Comparison of ENCODE assay signal across 21 cellular contexts in the genomic region with DNA sequence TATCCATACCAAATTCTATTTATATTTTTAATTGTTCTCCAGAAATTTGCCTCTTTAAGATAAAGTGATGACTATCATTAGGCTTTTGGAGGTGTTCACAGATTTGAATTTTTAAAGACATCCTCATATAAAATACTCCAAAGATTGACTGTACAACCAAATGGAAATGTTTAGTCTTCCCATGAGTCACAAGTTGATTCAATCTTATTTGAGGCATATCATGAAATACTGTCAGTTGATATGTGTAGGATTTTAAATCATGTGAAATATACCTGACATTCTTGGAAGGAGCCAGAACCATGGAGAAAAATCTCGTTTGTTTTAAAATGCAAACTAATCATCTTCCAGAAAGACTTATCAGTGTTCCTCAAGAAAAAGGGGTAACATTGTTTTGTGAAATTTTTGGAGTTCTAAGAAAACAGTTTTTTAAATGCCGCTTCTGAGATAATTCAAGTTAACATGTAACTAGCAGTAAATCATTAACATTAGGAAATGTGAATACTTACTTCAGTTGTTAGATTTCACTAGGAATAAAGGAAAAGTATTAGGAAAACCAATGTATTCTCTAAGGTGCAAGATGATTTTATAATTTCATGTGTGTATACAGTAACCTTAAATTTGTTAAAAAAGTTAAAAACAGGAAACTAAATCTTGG. TPM values are rescaled to one million over a fixed set of nuclear protein-coding genes. Genes with fewer than 3 reads are reported as not detected.
DNase-seq lines count a peak whose midpoint lies in the region; ATAC-seq and TF ChIP-seq lines count a peak whose summit lies in the region.
"Had no signal": no experiment of that assay in that cellular context is flagged by ENCODE, and none has a peak within 500 bp of the region (broad histone marks: within the 10 kb centered on the region; RNA-seq: fewer than 3 reads in every experiment).

No MANE protein-coding gene starts in this region.

- H3K4me3 ChIP-seq in SK-N-SH (ENCODE audit: low read depth in 2 of 2, low read length in 1 of 2) = no peak overlapping the region
- H3K4me3 ChIP-seq: transverse colon had no signal

- WGBS in SK-N-SH (ENCODE audit: low lambda C conversion rate) = 65% methylated on average over 2 of the region's 2 CpGs

- ATAC-seq in GM19467 (IDR thresholded peaks at IDR 0.05; ENCODE audit: unreplicated experiment) = no peak
- ATAC-seq: sciatic nerve had no signal

- H3K36me3 Mint-ChIP-seq in activated CD4-positive, alpha-beta memory T cell treated with anti-CD3 and anti-CD28 coated beads for 36 hours = peaks cover 19% of the 10 kb centered on the region
- H3K36me3 Mint-ChIP-seq in activated CD4-positive, alpha-beta memory T cell treated with anti-CD3 and anti-CD28 coated beads, Interleukin-2, amount 10 ng/mL, durations not matched to agents 7 days and 5 days (ENCODE audit: low read depth) = peaks cover 43% of the 10 kb centered on the region

- no peak overlapping the region for H3K9ac ChIP-seq in SK-N-SH

- no peaks in the 10 kb centered on the region for H3K27me3 ChIP-seq in SK-N-SH (ENCODE audit: insufficient read depth)
- H3K27me3 ChIP-seq: transverse colon had no signal

- no peaks in the 10 kb centered on the region for H3K9me3 ChIP-seq in SK-N-SH
- H3K9me3 ChIP-seq: transverse colon had no signal

- H3K79me2 ChIP-seq in SK-N-SH (ENCODE audit: insufficient read depth) = 0 out of 2 replicates have a peak, but pooled peaks cover 4% of the 10 kb centered on the region

- TF ChIP-seq EP300 in SK-N-SH (IDR thresholded peaks at IDR 0.05; ENCODE audit: borderline replicate concordance in 1 of 2, low read depth in 1 of 2, low read length in 1 of 2) = no peak

- TF ChIP-seq CTCF in SK-N-SH (IDR thresholded peaks at IDR 0.05) = no peak

- H3K27ac Mint-ChIP-seq in activated CD4-positive, alpha-beta memory T cell treated with anti-CD3 and anti-CD28 coated beads for 36 hours = peak overlapping the region; percentile 54
- no peak overlapping the region for H3K27ac Mint-ChIP-seq in activated CD4-positive, alpha-beta memory T cell treated with anti-CD3 and anti-CD28 coated beads, Interleukin-2, amount 10 ng/mL, durations not matched to agents 7 days and 5 days
- H3K27ac Mint-ChIP-seq: CD4-positive, alpha-beta T cell; mesothelial cell of epicardium had no signal

- H3K4me1 Mint-ChIP-seq in activated CD4-positive, alpha-beta memory T cell treated with anti-CD3 and anti-CD28 coated beads for 36 hours (ENCODE audit: low read depth) = peaks cover 9% of the 10 kb centered on the region
- H3K4me1 Mint-ChIP-seq in activated CD4-positive, alpha-beta memory T cell treated with anti-CD3 and anti-CD28 coated beads, Interleukin-2, amount 10 ng/mL, durations not matched to agents 7 days and 5 days = peaks cover 18% of the 10 kb centered on the region
- H3K4me1 Mint-ChIP-seq: mesothelial cell of epicardium had no signal

- no peak overlapping the region for H2AFZ ChIP-seq in SK-N-SH (ENCODE audit: low read depth)

- DNase-seq in activated CD4-positive, alpha-beta memory T cell treated with anti-CD3 and anti-CD28 coated beads for 36 hours = no peak
- DNase-seq in activated CD4-positive, alpha-beta memory T cell treated with anti-CD3 and anti-CD28 coated beads, Interleukin-2, amount 10 ng/mL, durations not matched to agents 7 days and 5 days = no peak
- no peak for DNase-seq in SK-N-SH
- DNase-seq in glomerular visceral epithelial cell (ENCODE audit: extremely low spot score) = peak; percentile 31
- peak; percentile 80 for DNase-seq in renal cortical epithelial cell (ENCODE audit: low read depth)
- DNase-seq in HT-29 (ENCODE audit: low spot score) = no peak
- no peak for DNase-seq in NCI-H1417 treated with DMSO at 0.1 percent for 48 hours (lab: John Stamatoyannopoulos, UW)
- DNase-seq: 8988T; activated CD4-positive, alpha-beta T cell treated with anti-CD3 and anti-CD28 coated beads for 4 hours; activated T-cell treated with anti-CD3 and anti-CD28 coated beads, Interleukin-2, amount 50 U/mL, for 48 hours; CD4-positive, alpha-beta T cell; GF-D8; NCI-H774; nucleus accumbens; stimulated activated CD4-positive, alpha-beta T cell treated with anti-CD3 and anti-CD28 coated beads, Interleukin-2, amount 100 ng/mL, for 48 hours; stimulated activated CD8-positive, alpha-beta memory T cell treated with anti-CD3 and anti-CD28 coated beads, Interleukin-4, amount 100 ng/mL, for 48 hours; transverse colon had no signal

- no peaks in the 10 kb centered on the region for H3K27me3 Mint-ChIP-seq in activated CD4-positive, alpha-beta memory T cell treated with anti-CD3 and anti-CD28 coated beads for 36 hours
- H3K27me3 Mint-ChIP-seq in activated CD4-positive, alpha-beta memory T cell treated with anti-CD3 and anti-CD28 coated beads, Interleukin-2, amount 10 ng/mL, durations not matched to agents 7 days and 5 days = no peaks in the 10 kb centered on the region
- H3K27me3 Mint-ChIP-seq: CD4-positive, alpha-beta T cell; central memory CD8-positive, alpha-beta T cell had no signal

- H3K4me2 ChIP-seq in SK-N-SH = no peak overlapping the region

- intact Hi-C loops in activated CD4-positive, alpha-beta memory T cell treated with anti-CD3 and anti-CD28 coated beads for 36 hours (cut with micrococcal nuclease) = no loop called here

- peaks cover 0 to 5% of the 10 kb centered on the region in 2 experiments; a peak in 2 of 4 replicates for H3K4me1 ChIP-seq in SK-N-SH (ENCODE audit: control insufficient read depth in 1 of 2, insufficient read depth in 2 of 2, low read depth in 1 of 2, low read length in 1 of 2)

- no peak for TF ChIP-seq RAD21 in SK-N-SH (IDR thresholded peaks at IDR 0.05; ENCODE audit: low read length)

- peaks cover 63 to 72% of the 10 kb centered on the region in 2 experiments for H3K36me3 ChIP-seq in SK-N-SH (replicated peaks in 1 of 2; ENCODE audit: control insufficient read depth in 1 of 2, insufficient read depth in 2 of 2, low read length in 1 of 2)

- no peak overlapping the region for H3K4me3 Mint-ChIP-seq in activated CD4-positive, alpha-beta memory T cell treated with anti-CD3 and anti-CD28 coated beads for 36 hours
- H3K4me3 Mint-ChIP-seq in activated CD4-positive, alpha-beta memory T cell treated with anti-CD3 and anti-CD28 coated beads, Interleukin-2, amount 10 ng/mL, durations not matched to agents 7 days and 5 days = no peak overlapping the region
- H3K4me3 Mint-ChIP-seq: CD4-positive, alpha-beta T cell; central memory CD8-positive, alpha-beta T cell; mesothelial cell of epicardium had no signal

- no peaks in the 10 kb centered on the region for H3K9me2 ChIP-seq in SK-N-SH

- H4K20me1 ChIP-seq in SK-N-SH (ENCODE audit: insufficient read depth) = no peaks in the 10 kb centered on the region

- peaks cover 19% of the 10 kb centered on the region for H3F3A ChIP-seq in SK-N-SH (replicated peaks; ENCODE audit: insufficient read depth)

- POLR2A ChIA-PET in activated CD4-positive, alpha-beta memory T cell treated with anti-CD3 and anti-CD28 coated beads for 36 hours (lab: Charles Lee) = no interaction called here
- POLR2A ChIA-PET in activated CD4-positive, alpha-beta memory T cell treated with anti-CD3 and anti-CD28 coated beads, Interleukin-2, amount 10 ng/mL, durations not matched to agents 7 days and 5 days (lab: Charles Lee) = interaction anchor here (2.1 kb wide), 1 partner anchor 36 kb away, joined by 4 read pairs; no protein-coding TSS in a partner anchor
- POLR2A ChIA-PET in SK-N-SH (lab: Yijun Ruan, JAX) = no interaction called here

- H3K27ac ChIP-seq in SK-N-SH (ENCODE audit: low read depth in 2 of 2, low read length in 1 of 2) = no peak overlapping the region
- H3K27ac ChIP-seq: transverse colon had no signal

- CTCF ChIA-PET in activated CD4-positive, alpha-beta memory T cell treated with anti-CD3 and anti-CD28 coated beads for 36 hours (lab: Charles Lee) = no interaction called here
- CTCF ChIA-PET in activated CD4-positive, alpha-beta memory T cell treated with anti-CD3 and anti-CD28 coated beads, Interleukin-2, amount 10 ng/mL, durations not matched to agents 7 days and 5 days (lab: Charles Lee) = interaction anchor here (0.6 kb wide), 1 partner anchor 13 kb away, joined by 3 read pairs; no protein-coding TSS in a partner anchor
- CTCF ChIA-PET in SK-N-SH (lab: Yijun Ruan, JAX) = interaction anchor here (2.6 kb wide), 1 partner anchor 28 kb away, joined by 8 read pairs; no protein-coding TSS in a partner anchor

- H3K9me3 Mint-ChIP-seq in activated CD4-positive, alpha-beta memory T cell treated with anti-CD3 and anti-CD28 coated beads for 36 hours = no peaks in the 10 kb centered on the region
- H3K9me3 Mint-ChIP-seq in activated CD4-positive, alpha-beta memory T cell treated with anti-CD3 and anti-CD28 coated beads, Interleukin-2, amount 10 ng/mL, durations not matched to agents 7 days and 5 days = no peaks in the 10 kb centered on the region
- H3K9me3 Mint-ChIP-seq: CD4-positive, alpha-beta T cell; central memory CD8-positive, alpha-beta T cell; mesothelial cell of epicardium had no signal

TF ChIP-seq in SK-N-SH, 30 proteins besides CTCF, POLR2A, EP300 and RAD21 (continues in another document):
- TF ChIP-seq, protein P1, sequence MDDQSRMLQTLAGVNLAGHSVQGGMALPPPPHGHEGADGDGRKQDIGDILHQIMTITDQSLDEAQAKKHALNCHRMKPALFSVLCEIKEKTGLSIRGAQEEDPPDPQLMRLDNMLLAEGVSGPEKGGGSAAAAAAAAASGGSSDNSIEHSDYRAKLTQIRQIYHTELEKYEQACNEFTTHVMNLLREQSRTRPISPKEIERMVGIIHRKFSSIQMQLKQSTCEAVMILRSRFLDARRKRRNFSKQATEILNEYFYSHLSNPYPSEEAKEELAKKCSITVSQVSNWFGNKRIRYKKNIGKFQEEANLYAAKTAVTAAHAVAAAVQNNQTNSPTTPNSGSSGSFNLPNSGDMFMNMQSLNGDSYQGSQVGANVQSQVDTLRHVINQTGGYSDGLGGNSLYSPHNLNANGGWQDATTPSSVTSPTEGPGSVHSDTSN (IDR thresholded peaks at IDR 0.05) = peak; percentile 28; the same call in 1 of the 2 replicates
- TF ChIP-seq NFIC (IDR thresholded peaks at IDR 0.05; ENCODE audit: borderline replicate concordance) = no peak

RNA-seq across cellular contexts. Expression of a gene that starts 36.6 kb away (rescaled TPM):
- 100 to 1,000 TPM; 161 to 173 TPM for total RNA-seq in activated CD4-positive, alpha-beta memory T cell treated with anti-CD3 and anti-CD28 coated beads for 36 hours
- total RNA-seq in activated CD4-positive, alpha-beta memory T cell treated with anti-CD3 and anti-CD28 coated beads, Interleukin-2, amount 10 ng/mL, durations not matched to agents 7 days and 5 days = 100 to 1,000 TPM; 164 to 173 TPM
- 53.7 and 78.0 TPM in 2 replicates for polyA plus RNA-seq in SK-N-SH (2012; rRNA removed)
- 68.4 and 78.0 TPM in 2 replicates for polyA plus RNA-seq in SK-N-SH (2012; cell fraction: cytosol; rRNA removed)
- 58.4 and 105 TPM in 2 replicates for polyA plus RNA-seq in SK-N-SH (2012; cell fraction: nucleus; rRNA removed)
- 55.6 and 184 TPM in 2 replicates for total RNA-seq in renal cortical epithelial cell
- 44.4 and 52.9 TPM in 2 replicates for total RNA-seq in HT-29 (2014; rRNA removed; shearing (Covaris generic))

Comparison
In these comparisons a context has a peak if more than half of its experiments do, and no peak if none do; other contexts are left out.
1. DNase-seq: peak in glomerular visceral epithelial cell (single experiment) and renal cortical epithelial cell (single experiment); none in activated CD4-positive, alpha-beta memory T cell treated with anti-CD3 and anti-CD28 coated beads for 36 hours (single experiment), activated CD4-positive, alpha-beta memory T cell treated with anti-CD3 and anti-CD28 coated beads, Interleukin-2, amount 10 ng/mL, durations not matched to agents 7 days and 5 days (single experiment), SK-N-SH (single experiment), HT-29 (single experiment) and NCI-H1417 treated with DMSO at 0.1 percent for 48 hours (single experiment).